1 cellular context compared by ENCODE assay signal in genomic region chr5:73155541-73156222, GRCh38.
TF ChIP-seq lines count a peak whose summit lies in the region.

No MANE protein-coding gene starts in this region.

TF ChIP-seq in endothelial cell of umbilical vein, 7 proteins besides CTCF, POLR2A, EP300 and RAD21:
- TF ChIP-seq MYC (IDR thresholded peaks at IDR 0.05; ENCODE audit: low read depth, low read length) = no peak
- peak; percentile 53 for TF ChIP-seq FOS (IDR thresholded peaks at IDR 0.05; ENCODE audit: borderline replicate concordance, insufficient read depth, low read length)
